ENCODE assay signal across 12 cellular contexts in genomic region chr22:49849161-49850020, GRCh38. TPM values are rescaled to one million over a fixed set of nuclear protein-coding genes. Genes with fewer than 3 reads are reported as not detected.
A peak's percentile ranks its signal among the peaks of the same experiment; 100 is the strongest.
DNase-seq lines count a peak whose midpoint lies in the region; ATAC-seq and TF ChIP-seq lines count a peak whose summit lies in the region.
"Had no signal": no experiment of that assay in that cellular context is flagged by ENCODE, and none has a peak within 500 bp of the region (broad histone marks: within the 10 kb centered on the region; RNA-seq: fewer than 3 reads in every experiment).

No MANE protein-coding gene starts in this region.

- CTCF ChIA-PET in activated B cell treated with CpG ODN at 0.5 μM for 24 hours (lab: Charles Lee), result no interaction called here
- CTCF ChIA-PET in HEK293T (lab: Yijun Ruan, JAX), result no interaction called here

- H3K4me1 Mint-ChIP-seq in GM23338 (0 out of 3 replicates have a peak, but pooled peaks cover 4% of the 10 kb centered on the region), activated B cell treated with CpG ODN at 0.5 μM for 24 hours (peaks cover 17% of the 10 kb centered on the region)

- peaks cover 5% of the 10 kb centered on the region; the same call in 1 of the 2 replicates for H3K4me1 ChIP-seq in GM23338 (ENCODE audit: insufficient read depth)

- 0 out of 2 replicates have a peak, but pooled peaks cover 4% of the 10 kb centered on the region for H4K20me1 ChIP-seq in GM23338 (replicated peaks; ENCODE audit: insufficient read depth)

- intact Hi-C loops in activated B cell treated with CpG ODN at 0.5 μM for 24 hours (cut with micrococcal nuclease), result loop anchor here (10.0 kb wide), 2 partner anchors 165 to 355 kb away; partner anchors contain the start of genes IL17REL and SELENOO

- peak overlapping the region; percentile 83 for H3K4me2 ChIP-seq in GM23338

- TF ChIP-seq CTCF in GM23338 (conservative IDR thresholded peaks at IDR 0.05; ENCODE audit: low read depth in 2 of 2) (no peak), activated B cell treated with CpG ODN at 0.5 μM for 24 hours (IDR thresholded peaks at IDR 0.05) (no peak)

- H3K27me3 Mint-ChIP-seq in GM23338 (ENCODE audit: insufficient read depth, low read depth, poor library complexity) (peaks cover 76% of the 10 kb centered on the region), activated B cell treated with CpG ODN at 0.5 μM for 24 hours (peaks cover 31% of the 10 kb centered on the region)

- H3K27ac Mint-ChIP-seq in GM23338 (no peak overlapping the region), activated B cell treated with CpG ODN at 0.5 μM for 24 hours (no peak overlapping the region)

- POLR2A ChIA-PET in activated B cell treated with CpG ODN at 0.5 μM for 24 hours (lab: Charles Lee) (interaction anchor here (1.5 kb wide), 1 partner anchor 11 kb away, joined by 3 read pairs; no protein-coding TSS in a partner anchor), HEK293T (lab: Yijun Ruan, JAX) (no interaction called here)

- peak overlapping the region; percentile 65 for H3K4me3 Mint-ChIP-seq in GM23338
- H3K4me3 Mint-ChIP-seq in activated B cell treated with CpG ODN at 0.5 μM for 24 hours, result peak overlapping the region; percentile 38

- peaks cover 88% of the 10 kb centered on the region for H3K27me3 ChIP-seq in GM23338 (ENCODE audit: insufficient read depth)

- H3K36me3 Mint-ChIP-seq in GM23338 (ENCODE audit: low read depth) (no peaks in the 10 kb centered on the region), activated B cell treated with CpG ODN at 0.5 μM for 24 hours (ENCODE audit: low read depth) (no peaks in the 10 kb centered on the region)

- DNase-seq in GM23338 (ENCODE audit: low spot score) (no peak), activated B cell treated with CpG ODN at 0.5 μM for 24 hours (no peak), skeletal muscle cell (ENCODE audit: low read depth) (no peak), HEK293T (ENCODE audit: extremely low spot score) (no peak)
- DNase-seq: activated CD4-positive, alpha-beta T cell treated with anti-CD3 and anti-CD28 coated beads, Interleukin-2, amount 50 U/mL, for 1 hour; erythroblast; NCI-H2171 treated with DMSO at 0.1 percent for 48 hours; small intestine had no signal

- H3K27ac ChIP-seq in GM23338 (ENCODE audit: low read depth), result no peak overlapping the region

- H3K9me3 Mint-ChIP-seq in GM23338, result no peaks in the 10 kb centered on the region
- no peaks in the 10 kb centered on the region for H3K9me3 Mint-ChIP-seq in activated B cell treated with CpG ODN at 0.5 μM for 24 hours

- H3K4me3 ChIP-seq in GM23338 (peak overlapping the region; percentile 66), iPS-11a (ENCODE audit: low read depth, low read length) (peak overlapping the region; percentile 17), skeletal muscle cell (ENCODE audit: low read depth, low read length) (peak overlapping the region; percentile 29)

- H3F3A ChIP-seq in GM23338 (replicated peaks; ENCODE audit: low read depth), result peaks cover 2% of the 10 kb centered on the region; the same call in 1 of the 2 replicates

- ATAC-seq in GM23338 (peak; percentile 6), activated B cell treated with CpG ODN at 0.5 μM for 24 hours (ENCODE audit: low read depth) (no peak), HG02678 (IDR thresholded peaks at IDR 0.05; ENCODE audit: unreplicated experiment) (no peak), GM19397 (IDR thresholded peaks at IDR 0.05; ENCODE audit: unreplicated experiment) (no peak), HG02870 (IDR thresholded peaks at IDR 0.05; ENCODE audit: unreplicated experiment) (no peak)

- H3K9me2 ChIP-seq in GM23338 (ENCODE audit: insufficient read depth), result no peaks in the 10 kb centered on the region

- H3K79me2 ChIP-seq in GM23338 (replicated peaks; ENCODE audit: insufficient read depth), result peaks cover 3% of the 10 kb centered on the region

- no peak overlapping the region for H2AFZ ChIP-seq in GM23338

- H3K36me3 ChIP-seq in GM23338 (ENCODE audit: insufficient read depth), result no peaks in the 10 kb centered on the region

TF ChIP-seq in GM23338, 12 proteins besides CTCF, POLR2A, EP300 and RAD21:
- no peak for TF ChIP-seq POLR2AphosphoS5 (IDR thresholded peaks at IDR 0.05; ENCODE audit: low read depth)
- TF ChIP-seq EZH2 (IDR thresholded peaks at IDR 0.05; ENCODE audit: low read depth, unreplicated experiment), result peak; percentile 83

TF ChIP-seq in HEK293T, 16 proteins besides CTCF, POLR2A, EP300 and RAD21:
- TF ChIP-seq FOXK2 (IDR thresholded peaks at IDR 0.05) (no peak), NFRKB (IDR thresholded peaks at IDR 0.05) (no peak), FOXA1 (IDR thresholded peaks at IDR 0.05) (no peak), PKNOX1 (IDR thresholded peaks at IDR 0.05) (no peak), BHLHE40 (IDR thresholded peaks at IDR 0.05; ENCODE audit: borderline replicate concordance) (no peak), TARDBP (IDR thresholded peaks at IDR 0.05) (no peak), CTBP1 (IDR thresholded peaks at IDR 0.05; ENCODE audit: borderline replicate concordance) (no peak), L3MBTL2 (conservative IDR thresholded peaks at IDR 0.05) (no peak), SP1 (IDR thresholded peaks at IDR 0.05) (no peak), ARNT (IDR thresholded peaks at IDR 0.05) (no peak), SUZ12 (IDR thresholded peaks at IDR 0.05) (no peak), LEF1 (IDR thresholded peaks at IDR 0.05; ENCODE audit: borderline replicate concordance) (no peak), ZNF384 (IDR thresholded peaks at IDR 0.05) (no peak), FOXM1 (IDR thresholded peaks at IDR 0.05; ENCODE audit: borderline replicate concordance) (no peak), HDGF (IDR thresholded peaks at IDR 0.05; ENCODE audit: borderline replicate concordance) (no peak), ELF4 (IDR thresholded peaks at IDR 0.05) (no peak)

RNA-seq across cellular contexts. Expression of gene ZBED4, which starts 4.3 kb away (rescaled TPM):
- 28.0 and 31.9 TPM in 2 replicates for total RNA-seq in GM23338 (2014; rRNA removed; shearing (Covaris generic))
- polyA plus RNA-seq in GM23338 (2016; fragmentation: Nextera tagmentation; extraction: Ambion mirVana), result 8.5 and 9.0 TPM in 2 replicates
- 16.0 and 17.3 TPM in 2 replicates for total RNA-seq in activated B cell treated with CpG ODN at 0.5 μM for 24 hours

RNA-seq across cellular contexts. Expression of gene BRD1, which starts 21.7 kb away (rescaled TPM):
- total RNA-seq in GM23338 (2014; rRNA removed; shearing (Covaris generic)), result 33.8 and 36.1 TPM in 2 replicates
- polyA plus RNA-seq in GM23338 (2016; fragmentation: Nextera tagmentation; extraction: Ambion mirVana), result 12.3 and 13.1 TPM in 2 replicates
- 37.5 and 45.8 TPM in 2 replicates for total RNA-seq in activated B cell treated with CpG ODN at 0.5 μM for 24 hours
